ENCODE assay signal across 1 cellular context in genomic region chr22:31103899-31104694, GRCh38.
TF ChIP-seq lines count a peak whose summit lies in the region.

No MANE protein-coding gene starts in this region.

TF ChIP-seq in GM23338, 12 proteins besides CTCF, POLR2A, EP300 and RAD21 (continued from another document):
- TF ChIP-seq POLR2AphosphoS5 (IDR thresholded peaks at IDR 0.05; ENCODE audit: low read depth) (no peak), CREB1 (CRISPR knock-in tag; IDR thresholded peaks at IDR 0.05; ENCODE audit: low read depth) (no peak), ETS1 (IDR thresholded peaks at IDR 0.05) (no peak), ZNF462 (CRISPR knock-in tag; IDR thresholded peaks at IDR 0.05) (no peak), ZNF114 (CRISPR knock-in tag; IDR thresholded peaks at IDR 0.05) (no peak)
